In the genomic region with DNA sequence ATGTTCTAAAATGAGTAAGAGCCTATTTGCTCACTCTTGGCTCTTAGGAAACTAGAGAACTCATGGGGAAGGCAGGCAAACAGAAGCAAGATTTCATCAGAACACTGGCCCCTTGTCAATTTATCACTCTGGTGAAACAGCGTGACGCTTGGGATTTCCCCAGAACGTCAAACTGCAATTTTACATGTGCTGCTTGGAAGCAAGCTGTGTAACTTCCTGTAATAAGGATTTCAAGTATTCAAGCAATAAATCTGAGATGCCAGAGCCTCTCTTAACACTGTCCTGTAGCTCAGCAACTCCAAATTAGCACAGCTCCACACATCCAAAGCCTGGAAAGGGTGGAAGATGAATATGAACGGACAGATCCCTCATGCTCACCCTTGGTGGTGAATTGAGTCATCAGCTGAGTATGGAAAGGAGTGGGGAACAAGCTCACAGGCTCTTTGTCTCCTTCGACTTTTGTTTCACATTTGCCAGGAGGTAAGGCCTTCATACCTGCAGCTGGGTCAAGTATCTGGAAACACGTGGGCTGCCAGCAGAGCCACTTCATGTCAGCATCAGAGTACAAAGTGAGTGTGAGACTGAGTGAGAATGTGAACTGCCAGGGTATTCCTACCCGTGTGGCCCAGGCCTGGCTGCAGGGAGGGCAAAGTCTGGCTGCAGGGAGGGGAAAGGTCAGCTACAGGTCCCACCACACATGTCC, we compare ENCODE assay signal across 1 cellular context.
A peak's percentile ranks its signal among the peaks of the same experiment; 100 is the strongest.
TF ChIP-seq lines count a peak whose summit lies in the region.

No MANE protein-coding gene starts in this region.

TF ChIP-seq in GM12878, 131 proteins besides CTCF, POLR2A, EP300 and RAD21 (continued from another document and continues in another):
- no peak for TF ChIP-seq CBX3 (IDR thresholded peaks at IDR 0.05; ENCODE audit: borderline replicate concordance, low read depth)
- no peak for TF ChIP-seq ZNF622 (IDR thresholded peaks at IDR 0.05)
- TF ChIP-seq, protein P1, sequence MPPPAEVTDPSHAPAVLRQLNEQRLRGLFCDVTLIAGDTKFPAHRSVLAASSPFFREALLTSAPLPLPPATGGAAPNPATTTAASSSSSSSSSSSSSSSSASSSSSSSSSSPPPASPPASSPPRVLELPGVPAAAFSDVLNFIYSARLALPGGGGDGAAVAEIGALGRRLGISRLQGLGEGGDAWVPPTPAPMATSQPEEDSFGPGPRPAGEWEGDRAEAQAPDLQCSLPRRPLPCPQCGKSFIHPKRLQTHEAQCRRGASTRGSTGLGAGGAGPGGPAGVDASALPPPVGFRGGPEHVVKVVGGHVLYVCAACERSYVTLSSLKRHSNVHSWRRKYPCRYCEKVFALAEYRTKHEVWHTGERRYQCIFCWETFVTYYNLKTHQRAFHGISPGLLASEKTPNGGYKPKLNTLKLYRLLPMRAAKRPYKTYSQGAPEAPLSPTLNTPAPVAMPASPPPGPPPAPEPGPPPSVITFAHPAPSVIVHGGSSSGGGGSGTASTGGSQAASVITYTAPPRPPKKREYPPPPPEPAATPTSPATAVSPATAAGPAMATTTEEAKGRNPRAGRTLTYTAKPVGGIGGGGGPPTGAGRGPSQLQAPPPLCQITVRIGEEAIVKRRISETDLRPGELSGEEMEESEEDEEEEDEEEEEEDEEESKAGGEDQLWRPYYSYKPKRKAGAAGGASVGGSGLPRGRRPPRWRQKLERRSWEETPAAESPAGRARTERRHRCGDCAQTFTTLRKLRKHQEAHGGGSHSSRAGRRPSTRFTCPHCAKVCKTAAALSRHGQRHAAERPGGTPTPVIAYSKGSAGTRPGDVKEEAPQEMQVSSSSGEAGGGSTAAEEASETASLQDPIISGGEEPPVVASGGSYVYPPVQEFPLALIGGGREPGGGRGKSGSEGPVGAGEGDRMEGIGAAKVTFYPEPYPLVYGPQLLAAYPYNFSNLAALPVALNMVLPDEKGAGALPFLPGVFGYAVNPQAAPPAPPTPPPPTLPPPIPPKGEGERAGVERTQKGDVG (CRISPR knock-in tag; IDR thresholded peaks at IDR 0.05), result no peak
- TF ChIP-seq LARP7 (IDR thresholded peaks at IDR 0.05), result 0 out of 2 replicates have a peak, but pooled peaks have one; percentile 39
- TF ChIP-seq ZNF274 (IDR thresholded peaks at IDR 0.05; ENCODE audit: insufficient read depth, insufficient read length), result no peak
- TF ChIP-seq BHLHE40 (IDR thresholded peaks at IDR 0.05; ENCODE audit: borderline replicate concordance in 1 of 2, low read depth in 2 of 2, low read length in 1 of 2), result peak; percentile 51 to 75; a peak in 3 of 4 replicates
- TF ChIP-seq FOXK2 (IDR thresholded peaks at IDR 0.05), result no peak
- no peak; the same call in 1 of the 2 replicates for TF ChIP-seq BMI1 (IDR thresholded peaks at IDR 0.05; ENCODE audit: borderline replicate concordance)
- peak; percentile 75 for TF ChIP-seq NFIC (IDR thresholded peaks at IDR 0.05; ENCODE audit: low read depth, low read length)
- no peak; the same call in 1 of the 2 replicates for TF ChIP-seq STAT3 (IDR thresholded peaks at IDR 0.05; ENCODE audit: low read depth, low read length)
- peak; percentile 92 for TF ChIP-seq DPF2 (IDR thresholded peaks at IDR 0.05)
- TF ChIP-seq, protein P2, sequence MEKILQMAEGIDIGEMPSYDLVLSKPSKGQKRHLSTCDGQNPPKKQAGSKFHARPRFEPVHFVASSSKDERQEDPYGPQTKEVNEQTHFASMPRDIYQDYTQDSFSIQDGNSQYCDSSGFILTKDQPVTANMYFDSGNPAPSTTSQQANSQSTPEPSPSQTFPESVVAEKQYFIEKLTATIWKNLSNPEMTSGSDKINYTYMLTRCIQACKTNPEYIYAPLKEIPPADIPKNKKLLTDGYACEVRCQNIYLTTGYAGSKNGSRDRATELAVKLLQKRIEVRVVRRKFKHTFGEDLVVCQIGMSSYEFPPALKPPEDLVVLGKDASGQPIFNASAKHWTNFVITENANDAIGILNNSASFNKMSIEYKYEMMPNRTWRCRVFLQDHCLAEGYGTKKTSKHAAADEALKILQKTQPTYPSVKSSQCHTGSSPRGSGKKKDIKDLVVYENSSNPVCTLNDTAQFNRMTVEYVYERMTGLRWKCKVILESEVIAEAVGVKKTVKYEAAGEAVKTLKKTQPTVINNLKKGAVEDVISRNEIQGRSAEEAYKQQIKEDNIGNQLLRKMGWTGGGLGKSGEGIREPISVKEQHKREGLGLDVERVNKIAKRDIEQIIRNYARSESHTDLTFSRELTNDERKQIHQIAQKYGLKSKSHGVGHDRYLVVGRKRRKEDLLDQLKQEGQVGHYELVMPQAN (conservative IDR thresholded peaks at IDR 0.05), result peak; percentile 32; the same call in 1 of the 2 replicates
- no peak for TF ChIP-seq ZNF384 (IDR thresholded peaks at IDR 0.05; ENCODE audit: borderline replicate concordance, low read depth, low read length)
- peak; percentile 87 to 88 for TF ChIP-seq IKZF2 (IDR thresholded peaks at IDR 0.05)
- peak; percentile 61; the same call in 1 of the 2 replicates for TF ChIP-seq GATAD2B (conservative IDR thresholded peaks at IDR 0.05; ENCODE audit: low read depth)
- peak; percentile 82 for TF ChIP-seq ATF7 (IDR thresholded peaks at IDR 0.05; ENCODE audit: low read depth)
- no peak for TF ChIP-seq KDM1A (IDR thresholded peaks at IDR 0.05; ENCODE audit: borderline replicate concordance)
- no peak for TF ChIP-seq NFYA (IDR thresholded peaks at IDR 0.05; ENCODE audit: borderline replicate concordance, low read depth, low read length)
- TF ChIP-seq, protein P3, sequence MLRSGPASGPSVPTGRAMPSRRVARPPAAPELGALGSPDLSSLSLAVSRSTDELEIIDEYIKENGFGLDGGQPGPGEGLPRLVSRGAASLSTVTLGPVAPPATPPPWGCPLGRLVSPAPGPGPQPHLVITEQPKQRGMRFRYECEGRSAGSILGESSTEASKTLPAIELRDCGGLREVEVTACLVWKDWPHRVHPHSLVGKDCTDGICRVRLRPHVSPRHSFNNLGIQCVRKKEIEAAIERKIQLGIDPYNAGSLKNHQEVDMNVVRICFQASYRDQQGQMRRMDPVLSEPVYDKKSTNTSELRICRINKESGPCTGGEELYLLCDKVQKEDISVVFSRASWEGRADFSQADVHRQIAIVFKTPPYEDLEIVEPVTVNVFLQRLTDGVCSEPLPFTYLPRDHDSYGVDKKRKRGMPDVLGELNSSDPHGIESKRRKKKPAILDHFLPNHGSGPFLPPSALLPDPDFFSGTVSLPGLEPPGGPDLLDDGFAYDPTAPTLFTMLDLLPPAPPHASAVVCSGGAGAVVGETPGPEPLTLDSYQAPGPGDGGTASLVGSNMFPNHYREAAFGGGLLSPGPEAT (IDR thresholded peaks at IDR 0.05; ENCODE audit: low read depth), result peak; percentile 94
- no peak for TF ChIP-seq ESRRA (IDR thresholded peaks at IDR 0.05; ENCODE audit: low read length)
- peak in 1 of 2 experiments; percentile 53; a peak in 1 of 4 replicates for TF ChIP-seq CEBPB (IDR thresholded peaks at IDR 0.05; ENCODE audit: borderline replicate concordance in 1 of 2, low read depth in 2 of 2, low read length in 2 of 2)
- 0 out of 2 replicates have a peak, but pooled peaks have one; percentile 40 for TF ChIP-seq GABPA (IDR thresholded peaks at IDR 0.05; ENCODE audit: low read depth)
- TF ChIP-seq HDAC6 (IDR thresholded peaks at IDR 0.05; ENCODE audit: unreplicated experiment), result no peak
- no peak for TF ChIP-seq TCF3 (IDR thresholded peaks at IDR 0.05; ENCODE audit: borderline replicate concordance, insufficient read depth, low read depth, low read length)
- TF ChIP-seq, protein P4, sequence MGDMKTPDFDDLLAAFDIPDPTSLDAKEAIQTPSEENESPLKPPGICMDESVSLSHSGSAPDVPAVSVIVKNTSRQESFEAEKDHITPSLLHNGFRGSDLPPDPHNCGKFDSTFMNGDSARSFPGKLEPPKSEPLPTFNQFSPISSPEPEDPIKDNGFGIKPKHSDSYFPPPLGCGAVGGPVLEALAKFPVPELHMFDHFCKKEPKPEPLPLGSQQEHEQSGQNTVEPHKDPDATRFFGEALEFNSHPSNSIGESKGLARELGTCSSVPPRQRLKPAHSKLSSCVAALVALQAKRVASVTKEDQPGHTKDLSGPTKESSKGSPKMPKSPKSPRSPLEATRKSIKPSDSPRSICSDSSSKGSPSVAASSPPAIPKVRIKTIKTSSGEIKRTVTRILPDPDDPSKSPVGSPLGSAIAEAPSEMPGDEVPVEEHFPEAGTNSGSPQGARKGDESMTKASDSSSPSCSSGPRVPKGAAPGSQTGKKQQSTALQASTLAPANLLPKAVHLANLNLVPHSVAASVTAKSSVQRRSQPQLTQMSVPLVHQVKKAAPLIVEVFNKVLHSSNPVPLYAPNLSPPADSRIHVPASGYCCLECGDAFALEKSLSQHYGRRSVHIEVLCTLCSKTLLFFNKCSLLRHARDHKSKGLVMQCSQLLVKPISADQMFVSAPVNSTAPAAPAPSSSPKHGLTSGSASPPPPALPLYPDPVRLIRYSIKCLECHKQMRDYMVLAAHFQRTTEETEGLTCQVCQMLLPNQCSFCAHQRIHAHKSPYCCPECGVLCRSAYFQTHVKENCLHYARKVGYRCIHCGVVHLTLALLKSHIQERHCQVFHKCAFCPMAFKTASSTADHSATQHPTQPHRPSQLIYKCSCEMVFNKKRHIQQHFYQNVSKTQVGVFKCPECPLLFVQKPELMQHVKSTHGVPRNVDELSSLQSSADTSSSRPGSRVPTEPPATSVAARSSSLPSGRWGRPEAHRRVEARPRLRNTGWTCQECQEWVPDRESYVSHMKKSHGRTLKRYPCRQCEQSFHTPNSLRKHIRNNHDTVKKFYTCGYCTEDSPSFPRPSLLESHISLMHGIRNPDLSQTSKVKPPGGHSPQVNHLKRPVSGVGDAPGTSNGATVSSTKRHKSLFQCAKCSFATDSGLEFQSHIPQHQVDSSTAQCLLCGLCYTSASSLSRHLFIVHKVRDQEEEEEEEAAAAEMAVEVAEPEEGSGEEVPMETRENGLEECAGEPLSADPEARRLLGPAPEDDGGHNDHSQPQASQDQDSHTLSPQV (IDR thresholded peaks at IDR 0.05), result no peak
- TF ChIP-seq, protein P5, sequence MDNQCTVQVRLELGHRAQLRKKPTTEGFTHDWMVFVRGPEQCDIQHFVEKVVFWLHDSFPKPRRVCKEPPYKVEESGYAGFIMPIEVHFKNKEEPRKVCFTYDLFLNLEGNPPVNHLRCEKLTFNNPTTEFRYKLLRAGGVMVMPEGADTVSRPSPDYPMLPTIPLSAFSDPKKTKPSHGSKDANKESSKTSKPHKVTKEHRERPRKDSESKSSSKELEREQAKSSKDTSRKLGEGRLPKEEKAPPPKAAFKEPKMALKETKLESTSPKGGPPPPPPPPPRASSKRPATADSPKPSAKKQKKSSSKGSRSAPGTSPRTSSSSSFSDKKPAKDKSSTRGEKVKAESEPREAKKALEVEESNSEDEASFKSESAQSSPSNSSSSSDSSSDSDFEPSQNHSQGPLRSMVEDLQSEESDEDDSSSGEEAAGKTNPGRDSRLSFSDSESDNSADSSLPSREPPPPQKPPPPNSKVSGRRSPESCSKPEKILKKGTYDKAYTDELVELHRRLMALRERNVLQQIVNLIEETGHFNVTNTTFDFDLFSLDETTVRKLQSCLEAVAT (IDR thresholded peaks at IDR 0.05), result no peak
- TF ChIP-seq RB1 (IDR thresholded peaks at IDR 0.05; ENCODE audit: borderline replicate concordance), result no peak
- TF ChIP-seq, protein P6, sequence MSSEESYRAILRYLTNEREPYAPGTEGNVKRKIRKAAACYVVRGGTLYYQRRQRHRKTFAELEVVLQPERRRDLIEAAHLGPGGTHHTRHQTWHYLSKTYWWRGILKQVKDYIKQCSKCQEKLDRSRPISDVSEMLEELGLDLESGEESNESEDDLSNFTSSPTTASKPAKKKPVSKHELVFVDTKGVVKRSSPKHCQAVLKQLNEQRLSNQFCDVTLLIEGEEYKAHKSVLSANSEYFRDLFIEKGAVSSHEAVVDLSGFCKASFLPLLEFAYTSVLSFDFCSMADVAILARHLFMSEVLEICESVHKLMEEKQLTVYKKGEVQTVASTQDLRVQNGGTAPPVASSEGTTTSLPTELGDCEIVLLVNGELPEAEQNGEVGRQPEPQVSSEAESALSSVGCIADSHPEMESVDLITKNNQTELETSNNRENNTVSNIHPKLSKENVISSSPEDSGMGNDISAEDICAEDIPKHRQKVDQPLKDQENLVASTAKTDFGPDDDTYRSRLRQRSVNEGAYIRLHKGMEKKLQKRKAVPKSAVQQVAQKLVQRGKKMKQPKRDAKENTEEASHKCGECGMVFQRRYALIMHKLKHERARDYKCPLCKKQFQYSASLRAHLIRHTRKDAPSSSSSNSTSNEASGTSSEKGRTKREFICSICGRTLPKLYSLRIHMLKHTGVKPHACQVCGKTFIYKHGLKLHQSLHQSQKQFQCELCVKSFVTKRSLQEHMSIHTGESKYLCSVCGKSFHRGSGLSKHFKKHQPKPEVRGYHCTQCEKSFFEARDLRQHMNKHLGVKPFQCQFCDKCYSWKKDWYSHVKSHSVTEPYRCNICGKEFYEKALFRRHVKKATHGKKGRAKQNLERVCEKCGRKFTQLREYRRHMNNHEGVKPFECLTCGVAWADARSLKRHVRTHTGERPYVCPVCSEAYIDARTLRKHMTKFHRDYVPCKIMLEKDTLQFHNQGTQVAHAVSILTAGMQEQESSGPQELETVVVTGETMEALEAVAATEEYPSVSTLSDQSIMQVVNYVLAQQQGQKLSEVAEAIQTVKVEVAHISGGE (CRISPR knock-in tag; IDR thresholded peaks at IDR 0.05), result no peak
- peak; percentile 89 for TF ChIP-seq POU2F2 (IDR thresholded peaks at IDR 0.05; ENCODE audit: borderline replicate concordance, low read depth, low read length)
- TF ChIP-seq CHD1 (IDR thresholded peaks at IDR 0.05; ENCODE audit: low read depth, low read length), result 0 out of 2 replicates have a peak, but pooled peaks have one; percentile 56
- peak; percentile 70; the same call in 1 of the 2 replicates for TF ChIP-seq NBN (IDR thresholded peaks at IDR 0.05)
- no peak for TF ChIP-seq STAT1 (conservative IDR thresholded peaks at IDR 0.05)
- TF ChIP-seq TCF12 (IDR thresholded peaks at IDR 0.05; ENCODE audit: low read depth, low read length), result 0 out of 2 replicates have a peak, but pooled peaks have one; percentile 23
- no peak for TF ChIP-seq TCF7 (IDR thresholded peaks at IDR 0.05; ENCODE audit: borderline replicate concordance)
- TF ChIP-seq SMC3 (IDR thresholded peaks at IDR 0.05; ENCODE audit: borderline replicate concordance, low read length), result peak; percentile 23; the same call in 1 of the 2 replicates
- TF ChIP-seq, protein P7, sequence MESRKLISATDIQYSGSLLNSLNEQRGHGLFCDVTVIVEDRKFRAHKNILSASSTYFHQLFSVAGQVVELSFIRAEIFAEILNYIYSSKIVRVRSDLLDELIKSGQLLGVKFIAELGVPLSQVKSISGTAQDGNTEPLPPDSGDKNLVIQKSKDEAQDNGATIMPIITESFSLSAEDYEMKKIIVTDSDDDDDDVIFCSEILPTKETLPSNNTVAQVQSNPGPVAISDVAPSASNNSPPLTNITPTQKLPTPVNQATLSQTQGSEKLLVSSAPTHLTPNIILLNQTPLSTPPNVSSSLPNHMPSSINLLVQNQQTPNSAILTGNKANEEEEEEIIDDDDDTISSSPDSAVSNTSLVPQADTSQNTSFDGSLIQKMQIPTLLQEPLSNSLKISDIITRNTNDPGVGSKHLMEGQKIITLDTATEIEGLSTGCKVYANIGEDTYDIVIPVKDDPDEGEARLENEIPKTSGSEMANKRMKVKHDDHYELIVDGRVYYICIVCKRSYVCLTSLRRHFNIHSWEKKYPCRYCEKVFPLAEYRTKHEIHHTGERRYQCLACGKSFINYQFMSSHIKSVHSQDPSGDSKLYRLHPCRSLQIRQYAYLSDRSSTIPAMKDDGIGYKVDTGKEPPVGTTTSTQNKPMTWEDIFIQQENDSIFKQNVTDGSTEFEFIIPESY (IDR thresholded peaks at IDR 0.05), result no peak
- TF ChIP-seq ZSCAN29 (IDR thresholded peaks at IDR 0.05), result no peak
